26 cellular contexts compared by ENCODE assay signal in genomic region chr16:81547919-81548216, GRCh38.
"Had no signal": no experiment of that assay in that cellular context is flagged by ENCODE, and none has a peak within 500 bp of the region (broad histone marks: within the 10 kb centered on the region; RNA-seq: fewer than 3 reads in every experiment).

No MANE protein-coding gene starts in this region.

- H3K4me3 Mint-ChIP-seq: activated CD8-positive, alpha-beta T cell treated with anti-CD3 and anti-CD28 coated beads, Interleukin-2, amount 10 ng/mL, durations not matched to agents 7 days and 5 days; activated naive CD8-positive, alpha-beta T cell treated with anti-CD3 and anti-CD28 coated beads, Interleukin-2, amount 10 ng/mL, durations not matched to agents 7 days and 5 days; T-helper 1 cell treated with Interleukin-12 subunit alpha and Interleukin-12 subunit beta and Interleukin-4 antibody, amounts not matched to agents 30 μg/mL and 1 μg/mL, for 36 hours; WTC11 had no signal

- H3K27me3 Mint-ChIP-seq: activated naive CD8-positive, alpha-beta T cell treated with anti-CD3 and anti-CD28 coated beads, Interleukin-2, amount 10 ng/mL, durations not matched to agents 7 days and 5 days had no signal

- H3K27me3 ChIP-seq: adrenal gland, SJSA1 had no signal

- H3K9me3 Mint-ChIP-seq: activated naive CD8-positive, alpha-beta T cell treated with anti-CD3 and anti-CD28 coated beads, Interleukin-2, amount 10 ng/mL, durations not matched to agents 7 days and 5 days; T-helper 1 cell treated with Interleukin-12 subunit alpha and Interleukin-12 subunit beta and Interleukin-4 antibody, amounts not matched to agents 30 μg/mL and 1 μg/mL, for 36 hours; WTC11 had no signal

- ATAC-seq: activated CD8-positive, alpha-beta T cell treated with anti-CD3 and anti-CD28 coated beads, Interleukin-2, amount 10 ng/mL, durations not matched to agents 7 days and 5 days; SK-N-SH treated with all-trans-retinoic acid at 6 μM for 48 hours; WTC11 had no signal

- H3K36me3 Mint-ChIP-seq: WTC11 had no signal

- DNase-seq: activated CD4-positive, alpha-beta T cell treated with anti-CD3 and anti-CD28 coated beads for 48 hours; activated CD4-positive, alpha-beta T cell treated with anti-CD3 and anti-CD28 coated beads, Interleukin-2, amount 50 U/mL, for 4 hours; activated CD4-positive, CD25-positive, alpha-beta regulatory T cell treated with anti-CD3 and anti-CD28 coated beads, Interleukin-2, amount 50 U/mL, for 72 hours; activated CD8-positive, alpha-beta memory T cell treated with anti-CD3 and anti-CD28 coated beads, Interleukin-2, amount 50 U/mL, for 48 hours; activated CD8-positive, alpha-beta T cell treated with anti-CD3 and anti-CD28 coated beads, Interleukin-2, amount 10 ng/mL, durations not matched to agents 7 days and 5 days; activated naive CD4-positive, alpha-beta T cell treated with anti-CD3 and anti-CD28 coated beads, Interleukin-2, amount 50 U/mL, for 16 hours; activated naive CD8-positive, alpha-beta T cell treated with anti-CD3 and anti-CD28 coated beads, Interleukin-2, amount 10 ng/mL, durations not matched to agents 7 days and 5 days; activated T-cell treated with anti-CD3 and anti-CD28 coated beads, Interleukin-2, amount 50 U/mL, for 1 hour; adrenal gland; anterior cingulate cortex; cerebellar nuclear complex; KG1; NCI-H1092; NCI-H1417; NCI-H2029 treated with DMSO at 0.1 percent for 48 hours; NCI-H2171; NCI-H226; NCI-H526; NCI-H82; Right ventricle myocardium superior; RPMI8226; T-helper 9 cell had no signal

- H3K36me3 ChIP-seq: adrenal gland, SJSA1 had no signal

- H3K27ac Mint-ChIP-seq: activated CD8-positive, alpha-beta T cell treated with anti-CD3 and anti-CD28 coated beads, Interleukin-2, amount 10 ng/mL, durations not matched to agents 7 days and 5 days; activated naive CD8-positive, alpha-beta T cell treated with anti-CD3 and anti-CD28 coated beads, Interleukin-2, amount 10 ng/mL, durations not matched to agents 7 days and 5 days; T-helper 1 cell treated with Interleukin-12 subunit alpha and Interleukin-12 subunit beta and Interleukin-4 antibody, amounts not matched to agents 30 μg/mL and 1 μg/mL, for 36 hours; WTC11 had no signal

- H3K4me3 ChIP-seq: adrenal gland, SJSA1 had no signal

- H3K27ac ChIP-seq: adrenal gland, SJSA1 had no signal

- H3K9me3 ChIP-seq: adrenal gland, SJSA1 had no signal
